In genomic region chr5:173283318-173284288, GRCh38 we compare ENCODE assay signal across 8 cellular contexts. TPM values are rescaled to one million over a fixed set of nuclear protein-coding genes. Genes with fewer than 3 reads are reported as not detected.
DNase-seq lines count a peak whose midpoint lies in the region; ATAC-seq and TF ChIP-seq lines count a peak whose summit lies in the region.

No MANE protein-coding gene starts in this region.

- peak; percentile 76 for ATAC-seq in GM19328 (IDR thresholded peaks at IDR 0.05; ENCODE audit: unreplicated experiment)
- ATAC-seq in HG03442 (IDR thresholded peaks at IDR 0.05; ENCODE audit: unreplicated experiment), result peak; percentile 93
- ATAC-seq in naive thymus-derived CD8-positive, alpha-beta T cell, result peak; percentile 98 to 99
- ATAC-seq in stimulated activated naive CD8-positive, alpha-beta T cell treated with anti-CD3 and anti-CD28 coated beads, Interleukin-15, Interleukin-2, amounts not matched to agents 100 U/mL and 50 U/mL, for 24 hours, result peak; percentile 95

- peaks cover 5 to 21% (median 13%) of the 10 kb centered on the region in 4 donors for H3K4me1 Mint-ChIP-seq in naive thymus-derived CD8-positive, alpha-beta T cell

- H3K27me3 Mint-ChIP-seq in naive thymus-derived CD8-positive, alpha-beta T cell, result peaks cover 39 to 89% (median 65%) of the 10 kb centered on the region in 5 donors

- no peaks in the 10 kb centered on the region for H3K36me3 Mint-ChIP-seq in naive thymus-derived CD8-positive, alpha-beta T cell

- peak; percentile 97 for TF ChIP-seq CTCF in C4-2B (conservative IDR thresholded peaks at IDR 0.05)
- peak; percentile 70 for TF ChIP-seq CTCF in epithelial cell of proximal tubule (conservative IDR thresholded peaks at IDR 0.05; ENCODE audit: low read depth, low read length)

- peak overlapping the region in 1 of 10 donors; percentile 17 for H3K27ac Mint-ChIP-seq in naive thymus-derived CD8-positive, alpha-beta T cell

- DNase-seq in NCI-H82 treated with DMSO at 0.1 percent for 48 hours (lab: John Stamatoyannopoulos, UW; ENCODE audit: unreplicated experiment), result peak; percentile 8
- peak; percentile 58 for DNase-seq in activated T-cell treated with anti-CD3 and anti-CD28 coated beads for 1 hour (ENCODE audit: low read depth)
- DNase-seq in epithelial cell of proximal tubule (ENCODE audit: low read depth), result no peak
- peak; percentile 45 to 84 (median 74) for DNase-seq in naive thymus-derived CD8-positive, alpha-beta T cell
- peak; percentile 83 for DNase-seq in stimulated activated naive CD8-positive, alpha-beta T cell treated with anti-CD3 and anti-CD28 coated beads, Interleukin-15, Interleukin-2, amounts not matched to agents 100 U/mL and 50 U/mL, for 24 hours

- H3K9me3 Mint-ChIP-seq in naive thymus-derived CD8-positive, alpha-beta T cell, result peaks cover 0 to 13% (median 2%) of the 10 kb centered on the region in 9 donors

- POLR2A ChIA-PET in naive thymus-derived CD8-positive, alpha-beta T cell (lab: Charles Lee), result no interaction called here

- peak overlapping the region; percentile 37 for H3K4me3 ChIP-seq in epithelial cell of proximal tubule (ENCODE audit: low read depth, low read length)

- H3K4me3 Mint-ChIP-seq in naive thymus-derived CD8-positive, alpha-beta T cell, result peak overlapping the region; percentile 10 to 67 (median 36)

- H3K27ac ChIP-seq in C4-2B, result peak overlapping the region; percentile 59

RNA-seq across cellular contexts. Expression of gene STC2, which starts 44.6 kb away (rescaled TPM):
- total RNA-seq in epithelial cell of proximal tubule, result 41.6 and 50.6 TPM in 2 replicates
- not detected for total RNA-seq in naive thymus-derived CD8-positive, alpha-beta T cell
- not detected for polyA plus RNA-seq in naive thymus-derived CD8-positive, alpha-beta T cell

RNA-seq across cellular contexts. Expression of gene NKX2-5, which starts 48.6 kb away (rescaled TPM):
- not detected in 2 replicates for total RNA-seq in epithelial cell of proximal tubule
- not detected for total RNA-seq in naive thymus-derived CD8-positive, alpha-beta T cell
- polyA plus RNA-seq in naive thymus-derived CD8-positive, alpha-beta T cell, result under 1 TPM in 1 of 3 donors, not detected in 2; 0.36 TPM

Comparison
In these comparisons a context has a peak if more than half of its experiments do, and no peak if none do; other contexts are left out.
1. RNA of gene STC2, which starts 44.6 kb away (total RNA-seq): 41.6 to 50.6 TPM in epithelial cell of proximal tubule; not detected in naive thymus-derived CD8-positive, alpha-beta T cell; every median in the first group is over 10 times any median in the second.
2. Peak in every context shown above with its lines, with median percentiles within 50 percentile points of each other: ATAC-seq.